In the genomic region with DNA sequence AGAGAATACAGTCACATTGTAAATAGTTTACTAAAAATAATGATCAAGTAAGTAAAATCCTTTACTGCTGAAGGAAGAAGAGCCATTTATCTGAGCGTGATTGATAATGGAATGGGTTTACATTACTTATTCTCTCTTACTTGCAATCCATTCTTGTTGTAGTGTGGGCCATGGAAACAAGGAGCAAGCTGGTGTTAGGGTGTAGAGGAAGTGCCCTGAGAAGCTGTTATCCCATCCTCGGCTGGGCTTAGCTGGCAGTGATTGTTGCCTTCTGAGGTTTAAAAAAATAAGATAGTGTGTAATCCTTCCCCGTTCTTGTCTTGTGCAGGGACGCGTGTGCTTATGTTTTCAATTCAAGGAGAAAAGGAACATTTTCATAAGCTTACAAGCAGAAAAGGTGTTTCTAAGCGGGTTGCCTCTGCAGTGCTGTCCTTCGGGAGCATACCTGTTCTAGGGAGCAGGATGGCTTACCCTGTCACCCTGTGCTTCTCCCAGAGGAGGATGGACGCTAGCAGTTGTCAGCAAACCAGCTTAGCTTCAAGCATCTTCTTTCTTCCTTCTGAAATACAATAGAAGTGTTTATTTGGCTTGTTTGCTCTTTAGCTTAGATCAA, we compare ENCODE assay signal across 19 cellular contexts.
DNase-seq lines count a peak whose midpoint lies in the region; ATAC-seq and TF ChIP-seq lines count a peak whose summit lies in the region.
"Had no signal": no experiment of that assay in that cellular context is flagged by ENCODE, and none has a peak within 500 bp of the region (broad histone marks: within the 10 kb centered on the region; RNA-seq: fewer than 3 reads in every experiment).

No MANE protein-coding gene starts in this region.

- in situ Hi-C loops in astrocyte of the spinal cord (cut with HindIII; ENCODE audit: low sequenced_read_pairs) = no loop called here

- no peak overlapping the region for H2BK15ac ChIP-seq in neuronal stem cell (ENCODE audit: low read length)

- ATAC-seq in psoas muscle = no peak
- no peak for ATAC-seq in HG02981 (IDR thresholded peaks at IDR 0.05; ENCODE audit: unreplicated experiment)

- TF ChIP-seq POLR2A in sigmoid colon (IDR thresholded peaks at IDR 0.05) = no peak

- no peak overlapping the region for H3K4ac ChIP-seq in neuronal stem cell (ENCODE audit: low read length)

- WGBS in psoas muscle, 3 donors = 63 to 71% (median 71%) methylated on average over 8 of the region's 8 CpGs
- no CpG with 5 or more reads among the region's 8 CpGs for WGBS in neuronal stem cell (ENCODE audit: extremely low coverage in 2 of 2, insufficient read length in 2 of 2, insufficient replicate concordance in 1 of 2), 2 donors
- 15 to 65% methylated on average over 8 of the region's 8 CpGs for WGBS in sigmoid colon, 2 donors

- no peak overlapping the region for H4K8ac ChIP-seq in neuronal stem cell (ENCODE audit: low read depth, low read length)

- H3K27ac ChIP-seq in psoas muscle (no peak overlapping the region), neuronal stem cell (replicated peaks; ENCODE audit: low read length) (no peak overlapping the region), sigmoid colon (no peak overlapping the region)
- H3K27ac ChIP-seq: adrenal gland, spleen had no signal

- H3K79me1 ChIP-seq in neuronal stem cell (ENCODE audit: low read depth, low read length) = no peaks in the 10 kb centered on the region

- H3K36me3 ChIP-seq in kidney epithelial cell (ENCODE audit: control insufficient read depth, insufficient read depth, low read length) (no peaks in the 10 kb centered on the region), psoas muscle (ENCODE audit: insufficient read depth in 1 of 2, low read depth in 1 of 2) (no peaks in the 10 kb centered on the region), neuronal stem cell (replicated peaks in 1 of 2; ENCODE audit: control insufficient read depth in 2 of 2, insufficient read depth in 2 of 2, low read length in 2 of 2) (no peaks in the 10 kb centered on the region), sigmoid colon (no peaks in the 10 kb centered on the region)
- H3K36me3 ChIP-seq: adrenal gland, spleen had no signal

- H2AFZ ChIP-seq in neuronal stem cell (ENCODE audit: low read length) = no peak overlapping the region

- H3K4me2 ChIP-seq in neuronal stem cell (ENCODE audit: insufficient read depth, low read length, poor library complexity, severe bottlenecking) = no peak overlapping the region

- H3K23ac ChIP-seq in neuronal stem cell (ENCODE audit: low read depth, low read length, poor library complexity) = no peak overlapping the region

- no peak overlapping the region for H2BK12ac ChIP-seq in neuronal stem cell (ENCODE audit: low read length)

- no peak for TF ChIP-seq EP300 in sigmoid colon (IDR thresholded peaks at IDR 0.05)

- H3K9me3 ChIP-seq in psoas muscle (no peaks in the 10 kb centered on the region), neuronal stem cell (replicated peaks in 1 of 2; ENCODE audit: control insufficient read depth in 2 of 2, insufficient read depth in 1 of 2, low read depth in 1 of 2, low read length in 2 of 2) (no peaks in the 10 kb centered on the region), sigmoid colon (no peaks in the 10 kb centered on the region)
- H3K9me3 ChIP-seq: adrenal gland, spleen had no signal

- no peak overlapping the region for H2BK120ac ChIP-seq in neuronal stem cell (ENCODE audit: low read depth, low read length)

- H3K9ac ChIP-seq in neuronal stem cell (ENCODE audit: low read depth, low read length, poor library complexity) = no peak overlapping the region

- no peaks in the 10 kb centered on the region for H3K4me1 ChIP-seq in psoas muscle
- peaks cover 0 to 2% of the 10 kb centered on the region in 2 donors for H3K4me1 ChIP-seq in neuronal stem cell (ENCODE audit: control insufficient read depth in 2 of 2, insufficient read depth in 1 of 2, low read depth in 1 of 2, low read length in 2 of 2)
- no peaks in the 10 kb centered on the region for H3K4me1 ChIP-seq in sigmoid colon
- H3K4me1 ChIP-seq: adrenal gland, spleen had no signal

- H3K18ac ChIP-seq in neuronal stem cell (ENCODE audit: low read length) = no peak overlapping the region

- H3K4me3 ChIP-seq in AG09309 (ENCODE audit: control insufficient read depth, low read depth, low read length) (peak overlapping the region; percentile 19), astrocyte of the spinal cord (ENCODE audit: low read depth, low read length) (peak overlapping the region; percentile 15), kidney epithelial cell (ENCODE audit: low read depth, low read length) (peak overlapping the region; percentile 56), psoas muscle (peak overlapping the region; percentile 40), neuronal stem cell (ENCODE audit: low read length in 2 of 2) (no peak overlapping the region), sigmoid colon (no peak overlapping the region)
- H3K4me3 ChIP-seq: spleen had no signal

- H2BK5ac ChIP-seq in neuronal stem cell (ENCODE audit: low read length) = no peak overlapping the region

- no peak overlapping the region for H2AK5ac ChIP-seq in neuronal stem cell (ENCODE audit: low read depth, low read length)

- no peak for DNase-seq in AG09309 (ENCODE audit: low read depth)
- no peak for DNase-seq in astrocyte of the spinal cord (ENCODE audit: low read depth, low spot score)
- DNase-seq in kidney epithelial cell (ENCODE audit: low read depth) = no peak
- DNase-seq in psoas muscle = no peak
- DNase-seq in NCI-H1930 (lab: John Stamatoyannopoulos, UW) = no peak
- no peak for DNase-seq in neuronal stem cell (ENCODE audit: low spot score)
- DNase-seq in sigmoid colon = no peak
- DNase-seq: activated CD4-positive, alpha-beta T cell treated with anti-CD3 and anti-CD28 coated beads for 48 hours; activated CD8-positive, alpha-beta memory T cell treated with anti-CD3 and anti-CD28 coated beads, Interleukin-2, amount 50 U/mL, for 4 hours; activated effector memory CD4-positive, alpha-beta T cell treated with Interleukin-2 at 50 U/mL for 16 hours; adrenal gland; C1 segment of cervical spinal cord; effector CD4-positive, alpha-beta T cell; NCI-H1694; NCI-H345; NK-92 treated with Interleukin-12 subunit alpha and Interleukin-12 subunit beta, amount 100 ng/mL, for 24 hours; spleen; stimulated activated CD8-positive, alpha-beta memory T cell treated with anti-CD3 and anti-CD28 coated beads, Interleukin-4, amount 100 ng/mL, for 48 hours had no signal

- H4K91ac ChIP-seq in neuronal stem cell (ENCODE audit: low read depth, low read length, poor library complexity) = no peak overlapping the region

- intact Hi-C loops in psoas muscle (cut with DNase I) (no loop called here), sigmoid colon (cut with DNase I) (no loop called here)

- no peak for TF ChIP-seq CTCF in AG09309 (IDR thresholded peaks at IDR 0.05; ENCODE audit: control insufficient read depth, insufficient read depth, low read depth, low read length, missing control alignments)
- no peak for TF ChIP-seq CTCF in astrocyte of the spinal cord (IDR thresholded peaks at IDR 0.05; ENCODE audit: low read depth, low read length)
- TF ChIP-seq CTCF in kidney epithelial cell (IDR thresholded peaks at IDR 0.05; ENCODE audit: insufficient read depth, low read length, poor library complexity, severe bottlenecking) = no peak
- TF ChIP-seq CTCF in psoas muscle (IDR thresholded peaks at IDR 0.05) = no peak
- no peak for TF ChIP-seq CTCF in sigmoid colon (IDR thresholded peaks at IDR 0.05)

- no peak overlapping the region for H3K14ac ChIP-seq in neuronal stem cell (ENCODE audit: low read length)

- H3K27me3 ChIP-seq in kidney epithelial cell (ENCODE audit: control insufficient read depth, insufficient read depth, low read length) = no peaks in the 10 kb centered on the region
- H3K27me3 ChIP-seq in psoas muscle (ENCODE audit: insufficient read depth in 3 of 3, low read length in 2 of 3) = peaks cover 0 to 4% (median 0%) of the 10 kb centered on the region in 3 donors
- H3K27me3 ChIP-seq in neuronal stem cell (ENCODE audit: control insufficient read depth in 3 of 3, insufficient read depth in 3 of 3, low read depth in 1 of 3, low read length in 3 of 3) = no peaks in the 10 kb centered on the region
- no peaks in the 10 kb centered on the region for H3K27me3 ChIP-seq in sigmoid colon
- H3K27me3 ChIP-seq: adrenal gland, spleen had no signal

Comparison
In these comparisons a context has a peak if more than half of its experiments do, and no peak if none do; other contexts are left out.
1. H3K4me3 ChIP-seq: peak in AG09309 (single experiment), astrocyte of the spinal cord (single experiment), kidney epithelial cell (single experiment) and psoas muscle (single experiment); none in neuronal stem cell (0 of 2) and sigmoid colon (0 of 4).